ENCODE assay signal across 20 cellular contexts in the genomic region with DNA sequence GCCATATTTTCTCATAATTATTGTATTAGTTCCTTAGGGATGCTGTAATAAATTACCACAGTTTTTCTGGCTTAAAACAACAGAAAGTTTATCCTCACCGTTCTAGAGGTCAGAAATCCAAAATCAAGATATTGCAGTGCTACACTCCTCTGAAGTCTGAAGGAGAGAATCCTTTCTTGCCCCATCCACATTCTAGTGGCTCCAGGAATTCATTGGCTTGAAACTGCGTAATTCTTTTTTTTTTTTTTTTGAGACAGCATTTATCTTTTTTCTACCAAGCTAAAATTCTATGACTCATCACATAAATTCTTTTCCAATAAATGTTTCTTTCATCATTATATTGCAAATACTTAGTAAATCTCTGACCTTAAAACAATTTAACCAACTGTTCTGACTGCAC.
DNase-seq lines count a peak whose midpoint lies in the region; ATAC-seq, FAIRE-seq and TF ChIP-seq lines count a peak whose summit lies in the region.
"Had no signal": no experiment of that assay in that cellular context is flagged by ENCODE, and none has a peak within 500 bp of the region (broad histone marks: within the 10 kb centered on the region; RNA-seq: fewer than 3 reads in every experiment).

No MANE protein-coding gene starts in this region.

- H3K36me3 Mint-ChIP-seq in astrocyte (ENCODE audit: low read depth, unreplicated experiment), result no peaks in the 10 kb centered on the region
- H3K36me3 Mint-ChIP-seq: CD4-positive, CD25-positive, alpha-beta regulatory T cell; T-cell had no signal

- H3K4me1 Mint-ChIP-seq in astrocyte (ENCODE audit: low read depth, unreplicated experiment), result no peaks in the 10 kb centered on the region
- H3K4me1 Mint-ChIP-seq: CD4-positive, CD25-positive, alpha-beta regulatory T cell; T-cell had no signal

- H3K9me3 ChIP-seq in astrocyte (ENCODE audit: insufficient read depth, low read depth, low read length), result no peaks in the 10 kb centered on the region
- H3K9me3 ChIP-seq: BE2C had no signal

- H4K20me1 ChIP-seq in astrocyte (ENCODE audit: insufficient read depth, low read length), result no peaks in the 10 kb centered on the region

- H3K4me3 Mint-ChIP-seq in astrocyte (ENCODE audit: unreplicated experiment), result no peak overlapping the region
- H3K4me3 Mint-ChIP-seq: CD4-positive, CD25-positive, alpha-beta regulatory T cell; T-cell had no signal

- ATAC-seq in GM21367 (IDR thresholded peaks at IDR 0.05; ENCODE audit: unreplicated experiment), result no peak
- no peak for ATAC-seq in HG02981 (IDR thresholded peaks at IDR 0.05; ENCODE audit: unreplicated experiment)
- ATAC-seq: SK-N-SH treated with all-trans-retinoic acid at 6 μM for 48 hours, T-cell had no signal

- no peak overlapping the region for H3K27ac ChIP-seq in astrocyte (ENCODE audit: low read depth, low read length)

- no peak overlapping the region for H2AFZ ChIP-seq in astrocyte (ENCODE audit: low read depth, low read length)

- H3K79me2 ChIP-seq in astrocyte (ENCODE audit: insufficient read depth, low read length), result no peaks in the 10 kb centered on the region

- FAIRE-seq in astrocyte (lab: Jason Lieb, UNC), result no peak
- FAIRE-seq: GM12892 had no signal

- H3K27ac Mint-ChIP-seq in astrocyte (ENCODE audit: unreplicated experiment), result no peak overlapping the region
- H3K27ac Mint-ChIP-seq: CD4-positive, CD25-positive, alpha-beta regulatory T cell; T-cell had no signal

- H3K36me3 ChIP-seq in astrocyte (ENCODE audit: insufficient read depth, low read length), result no peaks in the 10 kb centered on the region
- H3K36me3 ChIP-seq: BE2C had no signal

- TF ChIP-seq CTCF in astrocyte (IDR thresholded peaks at IDR 0.05; ENCODE audit: insufficient read depth, low read depth, low read length), result no peak

- no peaks in the 10 kb centered on the region for H3K27me3 Mint-ChIP-seq in astrocyte (ENCODE audit: low read depth, unreplicated experiment)
- H3K27me3 Mint-ChIP-seq: CD4-positive, CD25-positive, alpha-beta regulatory T cell; T-cell had no signal

- H3K4me1 ChIP-seq in astrocyte (ENCODE audit: insufficient read depth, low read length), result no peaks in the 10 kb centered on the region

- H3K4me3 ChIP-seq in astrocyte (ENCODE audit: insufficient read depth, low read depth, low read length), result no peak overlapping the region

- H3K4me2 ChIP-seq in astrocyte (ENCODE audit: low read length), result no peak overlapping the region

- DNase-seq in HCEC 1CT, result peak; percentile 33
- peak; percentile 31 for DNase-seq in astrocyte (ENCODE audit: low read depth)
- peak; percentile 83 for DNase-seq in fibroblast of peridontal ligament (ENCODE audit: extremely low read depth)
- no peak for DNase-seq in NCI-H524 (lab: John Stamatoyannopoulos, UW)
- no peak for DNase-seq in stimulated activated CD8-positive, alpha-beta memory T cell treated with anti-CD3 and anti-CD28 coated beads, Interleukin-4, amount 100 ng/mL, for 48 hours
- DNase-seq: BE2C; CD4-positive, CD25-positive, alpha-beta regulatory T cell; DMS53; MM.1S; NCI-H1105; NCI-H1694; NCI-H2081 treated with DMSO at 0.1 percent for 48 hours; NCI-H774; OCI-M1; SHP77 treated with DMSO at 0.1 percent for 48 hours; T-cell had no signal

- no peak overlapping the region for H3K9ac ChIP-seq in astrocyte (ENCODE audit: low read length)

- no peaks in the 10 kb centered on the region for H3K9me3 Mint-ChIP-seq in astrocyte (ENCODE audit: unreplicated experiment)

- no peaks in the 10 kb centered on the region for H3K27me3 ChIP-seq in astrocyte (ENCODE audit: insufficient read depth, low read length)
- H3K27me3 ChIP-seq: BE2C had no signal

Comparison
In these comparisons a context has a peak if more than half of its experiments do, and no peak if none do; other contexts are left out.
1. DNase-seq: peak in HCEC 1CT (single experiment), astrocyte (single experiment) and fibroblast of peridontal ligament (single experiment); none in NCI-H524 (0 of 2) and stimulated activated CD8-positive, alpha-beta memory T cell treated with anti-CD3 and anti-CD28 coated beads, Interleukin-4, amount 100 ng/mL, for 48 hours (single experiment).